Comparison of ENCODE assay signal across 11 cellular contexts in the genomic region with DNA sequence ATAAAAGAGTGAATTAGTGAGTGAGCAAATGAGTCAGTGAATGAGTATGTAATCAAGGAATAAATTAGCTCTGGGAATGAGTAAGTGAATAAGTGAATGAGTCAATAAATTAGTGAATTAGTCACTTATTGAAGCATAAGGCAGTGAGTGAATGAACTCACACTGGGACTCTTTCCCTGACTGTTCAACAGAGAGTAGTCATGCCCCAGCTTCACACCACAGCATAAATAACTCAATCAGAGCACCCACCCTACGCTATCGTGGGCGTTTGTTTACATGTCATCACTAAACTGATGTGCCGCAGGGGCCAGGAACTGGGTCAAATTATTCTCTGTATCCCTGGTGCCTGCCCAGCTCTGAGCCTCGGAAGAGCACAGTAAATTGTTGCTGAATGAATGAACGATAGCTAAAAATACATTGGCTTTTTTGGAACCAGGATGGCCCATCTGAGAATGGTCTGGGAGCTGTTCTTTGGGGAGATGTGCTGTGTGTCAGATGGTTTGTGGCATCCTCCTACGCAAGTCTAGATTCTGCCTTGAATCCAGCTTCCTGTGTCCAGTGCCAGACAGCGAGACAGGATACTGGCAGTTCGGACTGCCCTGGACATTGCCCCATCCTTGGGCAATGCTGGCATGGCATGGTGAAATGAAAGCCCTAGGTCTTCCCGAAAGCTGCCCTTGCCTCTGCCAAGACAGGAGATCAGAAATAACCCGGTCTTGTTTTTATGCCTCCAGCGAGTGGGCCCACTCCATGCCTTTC.
DNase-seq lines count a peak whose midpoint lies in the region; ATAC-seq and TF ChIP-seq lines count a peak whose summit lies in the region.
"Had no signal": no experiment of that assay in that cellular context is flagged by ENCODE, and none has a peak within 500 bp of the region (broad histone marks: within the 10 kb centered on the region; RNA-seq: fewer than 3 reads in every experiment).

No MANE protein-coding gene starts in this region.

- in situ Hi-C loops in astrocyte of the cerebellum (cut with HindIII; ENCODE audit: low sequenced_read_pairs) = no loop called here

- no peak overlapping the region for H2AFZ ChIP-seq in ACC112 (ENCODE audit: low read length, unreplicated experiment)

- H3K36me3 ChIP-seq in ACC112 (ENCODE audit: insufficient read depth, low read length) = peaks cover 20% of the 10 kb centered on the region
- H3K36me3 ChIP-seq: esophagus muscularis mucosa had no signal

- H3K27me3 ChIP-seq in ACC112 (ENCODE audit: insufficient read depth, low read length) = no peaks in the 10 kb centered on the region
- H3K27me3 ChIP-seq: esophagus muscularis mucosa had no signal

- peaks cover 25% of the 10 kb centered on the region for H3K4me1 ChIP-seq in ACC112 (ENCODE audit: control insufficient read depth, insufficient read depth, low read length, unreplicated experiment)

- TF ChIP-seq CTCF in astrocyte of the cerebellum (IDR thresholded peaks at IDR 0.05; ENCODE audit: low read depth, low read length, missing control alignments) = no peak

- peak overlapping the region; percentile 61 for H3K27ac ChIP-seq in ACC112 (ENCODE audit: low read depth, low read length)
- H3K27ac ChIP-seq: esophagus muscularis mucosa had no signal

- peak; percentile 40 for DNase-seq in GM03348 (ENCODE audit: low spot score)
- DNase-seq in astrocyte of the cerebellum (ENCODE audit: low read depth) = peak; percentile 9
- DNase-seq in glomerular visceral epithelial cell (ENCODE audit: extremely low spot score) = peak; percentile 25
- DNase-seq in stimulated activated naive CD4-positive, alpha-beta T cell (lab: John Stamatoyannopoulos, UW) = no peak
- no peak for DNase-seq in NCI-H345 (lab: John Stamatoyannopoulos, UW)
- DNase-seq: CD4-positive, CD25-positive, alpha-beta regulatory T cell; SHP77 had no signal

- no peak overlapping the region for H3K4me3 ChIP-seq in ACC112 (ENCODE audit: low read depth, low read length)
- H3K4me3 ChIP-seq in astrocyte of the cerebellum (ENCODE audit: low read depth, low read length) = no peak overlapping the region
- H3K4me3 ChIP-seq: esophagus muscularis mucosa had no signal

- no peaks in the 10 kb centered on the region for H3K79me2 ChIP-seq in ACC112 (ENCODE audit: control insufficient read depth, insufficient read depth, low read length, unreplicated experiment)

- ATAC-seq in HG02798 (IDR thresholded peaks at IDR 0.05; ENCODE audit: poor library complexity, unreplicated experiment) (no peak), HG03565 (IDR thresholded peaks at IDR 0.05; ENCODE audit: unreplicated experiment) (no peak)

Comparison
In these comparisons a context has a peak if more than half of its experiments do, and no peak if none do; other contexts are left out.
1. DNase-seq: peak in GM03348 (single experiment), astrocyte of the cerebellum (single experiment) and glomerular visceral epithelial cell (single experiment); none in stimulated activated naive CD4-positive, alpha-beta T cell (0 of 6) and NCI-H345 (single experiment).